ENCODE assay signal across 8 cellular contexts in the genomic region with DNA sequence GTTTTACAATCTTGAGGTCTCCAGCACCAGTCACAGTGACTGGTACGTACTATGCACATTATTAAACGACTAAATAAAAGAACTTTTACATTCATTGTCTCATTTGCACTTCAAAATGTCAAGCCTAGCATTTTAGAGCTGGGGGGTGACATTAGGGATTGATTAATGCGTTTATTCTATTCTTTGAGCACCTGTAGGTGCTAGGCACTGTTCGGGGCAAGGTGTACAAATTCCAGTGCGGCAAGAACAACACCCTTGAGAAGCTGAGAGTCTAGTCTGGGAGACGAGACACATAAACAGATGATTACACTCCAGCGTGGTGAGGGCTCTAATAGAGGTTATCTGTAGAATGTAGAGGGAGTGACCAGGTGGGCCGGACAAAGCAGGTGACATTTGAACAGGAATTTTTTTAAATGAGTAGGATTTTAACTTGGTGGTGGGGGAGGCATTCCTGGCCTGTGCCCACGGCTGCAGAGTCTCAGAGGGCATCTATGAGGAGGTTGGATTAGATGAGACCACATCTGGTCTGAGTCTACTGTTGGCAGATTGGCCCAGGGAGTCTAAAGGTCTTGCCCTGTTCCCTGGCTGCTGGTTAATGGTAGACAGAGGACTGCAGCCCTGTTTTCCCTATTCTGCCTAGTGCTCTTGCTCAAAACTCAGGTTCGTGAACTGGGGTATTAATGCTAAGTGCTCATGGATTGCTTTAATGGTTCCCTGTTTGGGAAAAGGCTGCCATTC. TPM values are rescaled to one million over a fixed set of nuclear protein-coding genes. Genes with fewer than 3 reads are reported as not detected.
DNase-seq lines count a peak whose midpoint lies in the region; ATAC-seq lines count a peak whose summit lies in the region.

No MANE protein-coding gene starts in this region.

- peak overlapping the region; percentile 78 to 92 (median 89) for H3K9ac ChIP-seq in BLaER1 treated with 17β-estradiol and CSF1 and Interleukin-3, amounts not matched to agents 10 nM and 100 nM

- peak overlapping the region; percentile 72 to 89 (median 78) for H3K4me3 ChIP-seq in BLaER1 treated with 17β-estradiol and CSF1 and Interleukin-3, amounts not matched to agents 10 nM and 100 nM

- H3K4me1 Mint-ChIP-seq in central memory CD8-positive, alpha-beta T cell = peaks cover 44% of the 10 kb centered on the region
- peaks cover 27 to 61% (median 48%) of the 10 kb centered on the region in 4 donors for H3K4me1 Mint-ChIP-seq in naive thymus-derived CD8-positive, alpha-beta T cell

- POLR2A ChIA-PET in naive thymus-derived CD8-positive, alpha-beta T cell (lab: Charles Lee) = interaction anchor here (0.7 to 1.4 kb wide), 4 partner anchors 9 to 726 kb away, joined by 3 read pairs; no protein-coding TSS in a partner anchor

- peaks cover 21 to 51% (median 41%) of the 10 kb centered on the region in 10 experiments for H3K4me1 ChIP-seq in BLaER1 treated with 17β-estradiol and CSF1 and Interleukin-3, amounts not matched to agents 10 nM and 100 nM

- no peaks in the 10 kb centered on the region for H3K27me3 ChIP-seq in BLaER1 treated with 17β-estradiol and CSF1 and Interleukin-3, amounts not matched to agents 10 nM and 100 nM

- H3K4me2 ChIP-seq in BLaER1 treated with 17β-estradiol and CSF1 and Interleukin-3, amounts not matched to agents 10 nM and 100 nM = peak overlapping the region; percentile 88 to 96 (median 93)

- H4K20me1 ChIP-seq in BLaER1 treated with 17β-estradiol and CSF1 and Interleukin-3, amounts not matched to agents 10 nM and 100 nM = peaks cover 0 to 16% (median 0%) of the 10 kb centered on the region in 11 experiments; a peak in 6 of 22 replicates

- H3K27ac Mint-ChIP-seq in central memory CD8-positive, alpha-beta T cell (ENCODE audit: low read depth) = peak overlapping the region; percentile 85
- H3K27ac Mint-ChIP-seq in naive thymus-derived CD8-positive, alpha-beta T cell = peak overlapping the region; percentile 92 to 97 (median 95)

- peak overlapping the region; percentile 97 for H3K4me3 Mint-ChIP-seq in central memory CD8-positive, alpha-beta T cell
- peak overlapping the region; percentile 92 to 100 (median 98) for H3K4me3 Mint-ChIP-seq in naive thymus-derived CD8-positive, alpha-beta T cell

- H3K9me3 ChIP-seq in BLaER1 treated with 17β-estradiol and CSF1 and Interleukin-3, amounts not matched to agents 10 nM and 100 nM (replicated peaks in 1 of 11) = peaks cover 6 to 16% (median 12%) of the 10 kb centered on the region in 11 experiments; a peak in 18 of 22 replicates

- no peak for ATAC-seq in central memory CD8-positive, alpha-beta T cell (replicated peaks; ENCODE audit: extremely low read depth, poor library complexity, severe bottlenecking)
- no peak for ATAC-seq in naive thymus-derived CD8-positive, alpha-beta T cell
- no peak for ATAC-seq in GM19467 (IDR thresholded peaks at IDR 0.05; ENCODE audit: unreplicated experiment)

- no peaks in the 10 kb centered on the region for H3K9me3 Mint-ChIP-seq in central memory CD8-positive, alpha-beta T cell
- H3K9me3 Mint-ChIP-seq in naive thymus-derived CD8-positive, alpha-beta T cell = no peaks in the 10 kb centered on the region

- peak overlapping the region; percentile 38 to 96 (median 90); a peak in 21 of 22 replicates for H3K27ac ChIP-seq in BLaER1 treated with 17β-estradiol and CSF1 and Interleukin-3, amounts not matched to agents 10 nM and 100 nM

- no peaks in the 10 kb centered on the region for H3K27me3 Mint-ChIP-seq in central memory CD8-positive, alpha-beta T cell
- no peaks in the 10 kb centered on the region for H3K27me3 Mint-ChIP-seq in naive thymus-derived CD8-positive, alpha-beta T cell

- DNase-seq in LoVo (ENCODE audit: low spot score) (peak; percentile 7), COLO668 (lab: John Stamatoyannopoulos, UW; ENCODE audit: unreplicated experiment) (no peak), hypothalamus (lab: John Stamatoyannopoulos, UW) (no peak), NCI-H2227 (lab: John Stamatoyannopoulos, UW; ENCODE audit: unreplicated experiment) (no peak)
- DNase-seq in central memory CD8-positive, alpha-beta T cell (ENCODE audit: low spot score in 2 of 2) = no peak
- no peak for DNase-seq in naive thymus-derived CD8-positive, alpha-beta T cell

- peaks cover 5 to 30% (median 15%) of the 10 kb centered on the region in 11 experiments; a peak in 18 of 22 replicates for H3K36me3 ChIP-seq in BLaER1 treated with 17β-estradiol and CSF1 and Interleukin-3, amounts not matched to agents 10 nM and 100 nM

- H3K36me3 Mint-ChIP-seq in central memory CD8-positive, alpha-beta T cell (ENCODE audit: insufficient read depth) = peaks cover 14% of the 10 kb centered on the region
- H3K36me3 Mint-ChIP-seq in naive thymus-derived CD8-positive, alpha-beta T cell = peaks cover 0 to 7% (median 3%) of the 10 kb centered on the region in 3 donors

RNA-seq across cellular contexts. Expression of a gene that starts 1.0 kb away (rescaled TPM):
- 10 to 100 TPM; 37.5 to 38.0 TPM for total RNA-seq in naive thymus-derived CD8-positive, alpha-beta T cell
- polyA plus RNA-seq in naive thymus-derived CD8-positive, alpha-beta T cell = 100 to 1,000 TPM in 2 of 3 donors, 10 to 100 TPM in 1; 96.3 to 139 (median 115) TPM
